In genomic region chr11:84993386-84993785, GRCh38 we compare ENCODE assay signal across 11 cellular contexts.
DNase-seq lines count a peak whose midpoint lies in the region; TF ChIP-seq lines count a peak whose summit lies in the region.
"Had no signal": no experiment of that assay in that cellular context is flagged by ENCODE, and none has a peak within 500 bp of the region (broad histone marks: within the 10 kb centered on the region; RNA-seq: fewer than 3 reads in every experiment).

No MANE protein-coding gene starts in this region.

- peaks cover 10% of the 10 kb centered on the region for H3K9me3 Mint-ChIP-seq in activated CD4-positive, alpha-beta T cell treated with anti-CD3 and anti-CD28 coated beads, Interleukin-2, amount 10 ng/mL, durations not matched to agents 7 days and 5 days

- H3K9ac ChIP-seq in NT2/D1 (ENCODE audit: insufficient read length, low read depth) = no peak overlapping the region

- no peaks in the 10 kb centered on the region for H3K9me3 ChIP-seq in A673 (ENCODE audit: low read depth, low read length, poor library complexity, severe bottlenecking)
- no peaks in the 10 kb centered on the region for H3K9me3 ChIP-seq in NT2/D1 (ENCODE audit: insufficient read depth, low read length)

- H3K36me3 Mint-ChIP-seq in activated CD4-positive, alpha-beta T cell treated with anti-CD3 and anti-CD28 coated beads, Interleukin-2, amount 10 ng/mL, durations not matched to agents 7 days and 5 days (ENCODE audit: low read depth) = no peaks in the 10 kb centered on the region
- H3K36me3 Mint-ChIP-seq: natural killer cell treated with Interleukin-12 subunit alpha and Interleukin-12 subunit beta and Interleukin-15 and Interleukin-18, amount 100 ng/mL, for 72 hours had no signal

- BruUV-seq in A673 (replicated peaks; lab: Mats Ljungman, UMichigan) = no TSS peak

- intact Hi-C loops in A673 (cut with micrococcal nuclease; ENCODE audit: unreplicated experiment) = no loop called here

- no peak overlapping the region for H3K4me3 Mint-ChIP-seq in activated CD4-positive, alpha-beta T cell treated with anti-CD3 and anti-CD28 coated beads, Interleukin-2, amount 10 ng/mL, durations not matched to agents 7 days and 5 days
- H3K4me3 Mint-ChIP-seq: CD4-positive, alpha-beta T cell; natural killer cell treated with Interleukin-12 subunit alpha and Interleukin-12 subunit beta and Interleukin-15 and Interleukin-18, amount 100 ng/mL, for 72 hours had no signal

- H3K36me3 ChIP-seq in A673 (ENCODE audit: insufficient read depth, low read length, poor library complexity, severe bottlenecking) (no peaks in the 10 kb centered on the region), NT2/D1 (ENCODE audit: insufficient read depth, insufficient read length, low read length) (no peaks in the 10 kb centered on the region)

- no peaks in the 10 kb centered on the region for H3K4me1 Mint-ChIP-seq in activated CD4-positive, alpha-beta T cell treated with anti-CD3 and anti-CD28 coated beads, Interleukin-2, amount 10 ng/mL, durations not matched to agents 7 days and 5 days

- H3K27ac ChIP-seq in A673 (ENCODE audit: low read depth, low read length, poor library complexity, severe bottlenecking) = no peak overlapping the region

- no peak overlapping the region for H3K27ac Mint-ChIP-seq in activated CD4-positive, alpha-beta T cell treated with anti-CD3 and anti-CD28 coated beads, Interleukin-2, amount 10 ng/mL, durations not matched to agents 7 days and 5 days
- H3K27ac Mint-ChIP-seq: CD4-positive, alpha-beta T cell; natural killer cell treated with Interleukin-12 subunit alpha and Interleukin-12 subunit beta and Interleukin-15 and Interleukin-18, amount 100 ng/mL, for 72 hours had no signal

- TF ChIP-seq CTCF in A673 (conservative IDR thresholded peaks at IDR 0.05; ENCODE audit: low read depth, low read length) (peak; percentile 56), GM13977 (IDR thresholded peaks at IDR 0.05; ENCODE audit: extremely low read depth, insufficient read depth, missing control alignments) (peak; percentile 46), fibroblast of pulmonary artery (IDR thresholded peaks at IDR 0.05; ENCODE audit: low read length, missing control alignments) (no peak)

- no peaks in the 10 kb centered on the region for H3K27me3 Mint-ChIP-seq in activated CD4-positive, alpha-beta T cell treated with anti-CD3 and anti-CD28 coated beads, Interleukin-2, amount 10 ng/mL, durations not matched to agents 7 days and 5 days
- H3K27me3 Mint-ChIP-seq: CD4-positive, alpha-beta T cell; natural killer cell treated with Interleukin-12 subunit alpha and Interleukin-12 subunit beta and Interleukin-15 and Interleukin-18, amount 100 ng/mL, for 72 hours had no signal

- DNase-seq in A673 (ENCODE audit: low spot score) (peak; percentile 17), GM13977 (ENCODE audit: low spot score) (no peak), NT2/D1 (ENCODE audit: low read depth, low spot score) (peak; percentile 18), fibroblast of pulmonary artery (ENCODE audit: low read depth) (peak; percentile 0), cortex of kidney (lab: John Stamatoyannopoulos, UW) (no peak), SKM-1 (lab: John Stamatoyannopoulos, UW; ENCODE audit: unreplicated experiment) (no peak), NCI-H1105 (lab: John Stamatoyannopoulos, UW) (no peak)
- no peak for DNase-seq in activated CD4-positive, alpha-beta T cell treated with anti-CD3 and anti-CD28 coated beads, Interleukin-2, amount 10 ng/mL, durations not matched to agents 7 days and 5 days
- DNase-seq: activated CD4-positive, alpha-beta T cell treated with anti-CD3 and anti-CD28 coated beads, Interleukin-2, amount 50 U/mL, for 1 hour; CD4-positive, alpha-beta T cell had no signal

- H3K4me1 ChIP-seq in A673 (ENCODE audit: insufficient read depth, low read length, poor library complexity, severe bottlenecking) (no peaks in the 10 kb centered on the region), NT2/D1 (ENCODE audit: insufficient read depth, insufficient read length) (no peaks in the 10 kb centered on the region)

- POLR2A ChIA-PET in A673 (lab: Charles Lee; ENCODE audit: low non-redundant PET) = no interaction called here
- POLR2A ChIA-PET in activated CD4-positive, alpha-beta T cell treated with anti-CD3 and anti-CD28 coated beads, Interleukin-2, amount 10 ng/mL, durations not matched to agents 7 days and 5 days (lab: Charles Lee) = no interaction called here

- no peak overlapping the region for H3K4me3 ChIP-seq in A673 (ENCODE audit: low read depth, low read length, poor library complexity, severe bottlenecking)
- H3K4me3 ChIP-seq in NT2/D1 (ENCODE audit: insufficient read length, low read depth) = no peak overlapping the region
- no peak overlapping the region for H3K4me3 ChIP-seq in fibroblast of pulmonary artery (replicated peaks; ENCODE audit: low read depth, low read length)

- no peaks in the 10 kb centered on the region for H3K27me3 ChIP-seq in A673 (replicated peaks; ENCODE audit: insufficient read depth, low read depth, low read length, poor library complexity)
- no peaks in the 10 kb centered on the region for H3K27me3 ChIP-seq in NT2/D1 (ENCODE audit: insufficient read depth, insufficient read length)

- CTCF ChIA-PET in A673 (lab: Charles Lee) = no interaction called here
- CTCF ChIA-PET in activated CD4-positive, alpha-beta T cell treated with anti-CD3 and anti-CD28 coated beads, Interleukin-2, amount 10 ng/mL, durations not matched to agents 7 days and 5 days (lab: Charles Lee) = no interaction called here

- in situ Hi-C loops in GM13977 (cut with MboI; ENCODE audit: low pct_unique_long_range_greater_than_20kb, low sequenced_read_pairs, unreplicated experiment) = no loop called here

Comparison
In these comparisons a context has a peak if more than half of its experiments do, and no peak if none do; other contexts are left out.
1. DNase-seq: peak in A673 (single experiment), NT2/D1 (single experiment) and fibroblast of pulmonary artery (single experiment); none in GM13977 (single experiment), cortex of kidney (single experiment), SKM-1 (single experiment), NCI-H1105 (single experiment) and activated CD4-positive, alpha-beta T cell treated with anti-CD3 and anti-CD28 coated beads, Interleukin-2, amount 10 ng/mL, durations not matched to agents 7 days and 5 days (single experiment).